ENCODE assay signal across 9 cellular contexts in the genomic region with DNA sequence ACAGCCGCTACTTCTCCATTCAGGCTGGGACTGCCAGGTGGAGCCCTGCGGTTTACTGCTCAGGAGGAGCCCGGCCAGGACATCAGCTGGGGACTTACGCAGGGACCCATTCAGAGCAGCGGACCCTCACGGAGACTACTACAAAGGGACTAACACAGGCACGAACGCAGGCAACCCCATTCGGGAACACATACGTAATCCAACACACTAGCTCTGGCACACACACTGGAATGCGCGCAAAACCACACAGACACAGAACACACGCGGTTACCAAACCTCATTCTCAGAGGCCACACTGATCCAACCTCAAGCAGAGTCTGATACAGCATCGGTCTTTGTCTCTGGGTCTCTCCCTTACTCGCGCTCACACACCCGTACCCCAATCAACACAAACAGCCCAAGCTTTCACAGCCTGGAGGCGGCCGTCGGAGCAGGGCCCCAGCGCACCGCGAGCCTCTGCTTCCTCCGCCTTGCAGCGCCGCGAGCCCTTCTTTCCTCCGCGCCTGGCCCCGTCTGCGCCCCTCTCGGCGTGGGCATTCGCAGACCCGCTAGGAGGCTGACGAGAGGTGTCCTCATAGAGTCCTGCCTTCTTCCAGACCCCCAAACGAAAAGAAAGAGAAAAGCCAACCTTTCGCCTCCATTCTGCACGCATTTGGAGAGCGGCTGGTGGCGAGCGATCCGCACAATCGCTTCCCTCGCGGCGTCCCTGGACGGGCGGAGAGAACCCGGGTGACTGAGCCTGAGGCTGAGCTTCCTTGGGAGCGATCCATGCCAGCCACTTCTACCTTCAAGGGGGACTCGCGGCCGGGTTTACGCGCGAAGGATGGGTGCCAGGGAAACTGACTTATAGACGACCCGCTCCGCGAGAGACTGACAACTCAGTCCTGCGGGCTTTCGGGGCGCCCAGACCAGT. TPM values are rescaled to one million over a fixed set of nuclear protein-coding genes. Genes with fewer than 3 reads are reported as not detected.
A peak's percentile ranks its signal among the peaks of the same experiment; 100 is the strongest.
DNase-seq lines count a peak whose midpoint lies in the region; ATAC-seq and TF ChIP-seq lines count a peak whose summit lies in the region.
"Had no signal": no experiment of that assay in that cellular context is flagged by ENCODE, and none has a peak within 500 bp of the region (broad histone marks: within the 10 kb centered on the region; RNA-seq: fewer than 3 reads in every experiment).

No MANE protein-coding gene starts in this region.

- no peak overlapping the region for H3K14ac ChIP-seq in mesenchymal stem cell (ENCODE audit: low read length in 2 of 2)

- no peak overlapping the region for H3K4ac ChIP-seq in mesenchymal stem cell (ENCODE audit: low read depth in 1 of 2, low read length in 2 of 2)

- H3K18ac ChIP-seq in mesenchymal stem cell (ENCODE audit: low read depth in 1 of 2, low read length in 2 of 2), result no peak overlapping the region

- H3K36me3 ChIP-seq in fibroblast of lung (ENCODE audit: control insufficient read depth, insufficient read depth, low read length), result no peaks in the 10 kb centered on the region
- no peaks in the 10 kb centered on the region for H3K36me3 ChIP-seq in PC-9 (ENCODE audit: low read depth)
- H3K36me3 ChIP-seq in mesenchymal stem cell (ENCODE audit: control insufficient read depth in 1 of 2, insufficient read depth in 2 of 2, low read depth in 1 of 2, low read length in 2 of 2), result no peaks in the 10 kb centered on the region
- H3K36me3 ChIP-seq: brain microvascular endothelial cell had no signal

- H4K20me1 ChIP-seq in fibroblast of lung (ENCODE audit: control insufficient read depth, extremely low read depth, insufficient read depth, low read length) (no peaks in the 10 kb centered on the region), PC-9 (ENCODE audit: insufficient read depth) (no peaks in the 10 kb centered on the region)

- 3% methylated on average over 62 of the region's 65 CpGs for WGBS in mesenchymal stem cell

- no peak overlapping the region for H3K4me3 ChIP-seq in fibroblast of lung (replicated peaks in 1 of 4; ENCODE audit: control extremely low read depth in 1 of 4, insufficient read depth in 1 of 4, low read depth in 3 of 4, low read length in 4 of 4)
- H3K4me3 ChIP-seq in PC-9, result no peak overlapping the region
- no peak overlapping the region for H3K4me3 ChIP-seq in mesenchymal stem cell (ENCODE audit: insufficient read depth in 1 of 2, low read depth in 1 of 2, low read length in 2 of 2)

- no peak overlapping the region for H3K4me2 ChIP-seq in fibroblast of lung (ENCODE audit: extremely low read depth, insufficient read depth, low read length)
- H3K4me2 ChIP-seq in PC-9, result no peak overlapping the region
- H3K4me2 ChIP-seq in mesenchymal stem cell (ENCODE audit: low read length, poor library complexity, severe bottlenecking), result no peak overlapping the region

- H3K4me3 Mint-ChIP-seq in activated naive CD8-positive, alpha-beta T cell, result peak overlapping the region; percentile 47
- no peak overlapping the region for H3K4me3 Mint-ChIP-seq in activated naive CD8-positive, alpha-beta T cell treated with anti-CD3 and anti-CD28 coated beads for 36 hours
- H3K4me3 Mint-ChIP-seq in T-cell, result peak overlapping the region in 2 of 3 donors; percentile 52 to 64

- TF ChIP-seq CTCF in fibroblast of lung (conservative IDR thresholded peaks at IDR 0.05 in 1 of 2, IDR thresholded peaks at IDR 0.05 in 1 of 2; ENCODE audit: low read depth in 1 of 2, low read length in 2 of 2) (no peak), PC-9 (conservative IDR thresholded peaks at IDR 0.05) (no peak)

- BruUV-seq in PC-9 (replicated peaks; lab: Mats Ljungman, UMichigan), result no TSS peak

- peaks cover 64% of the 10 kb centered on the region for H3K27me3 Mint-ChIP-seq in activated naive CD8-positive, alpha-beta T cell
- H3K27me3 Mint-ChIP-seq in activated naive CD8-positive, alpha-beta T cell treated with anti-CD3 and anti-CD28 coated beads for 36 hours, result peaks cover 87% of the 10 kb centered on the region
- H3K27me3 Mint-ChIP-seq in T-cell, result peaks cover 75 to 88% of the 10 kb centered on the region in 2 donors

- H3K79me2 ChIP-seq in fibroblast of lung (ENCODE audit: control insufficient read depth, insufficient read depth, low read length), result no peaks in the 10 kb centered on the region
- H3K79me2 ChIP-seq in PC-9 (ENCODE audit: low read depth), result no peaks in the 10 kb centered on the region

- no peaks in the 10 kb centered on the region for H3K9me3 Mint-ChIP-seq in activated naive CD8-positive, alpha-beta T cell (ENCODE audit: low read depth)
- H3K9me3 Mint-ChIP-seq in activated naive CD8-positive, alpha-beta T cell treated with anti-CD3 and anti-CD28 coated beads for 36 hours, result peaks cover 4% of the 10 kb centered on the region
- H3K9me3 Mint-ChIP-seq in T-cell, result no peaks in the 10 kb centered on the region

- peaks cover 82% of the 10 kb centered on the region for H3K27me3 ChIP-seq in fibroblast of lung (ENCODE audit: control insufficient read depth, insufficient read depth, low read length)
- H3K27me3 ChIP-seq in PC-9 (ENCODE audit: insufficient read depth, low read depth), result peaks cover 63% of the 10 kb centered on the region
- H3K27me3 ChIP-seq in mesenchymal stem cell (ENCODE audit: control insufficient read depth in 1 of 2, insufficient read depth in 1 of 2, low read length in 2 of 2), result peaks cover 98 to 99% of the 10 kb centered on the region in 2 experiments

- no peak overlapping the region for H2BK12ac ChIP-seq in mesenchymal stem cell (ENCODE audit: low read length in 2 of 2)

- H3K4me1 ChIP-seq in fibroblast of lung (ENCODE audit: control insufficient read depth, extremely low read depth, insufficient read depth, low read length), result no peaks in the 10 kb centered on the region
- H3K4me1 ChIP-seq in PC-9 (replicated peaks; ENCODE audit: insufficient read depth), result no peaks in the 10 kb centered on the region
- H3K4me1 ChIP-seq in mesenchymal stem cell (ENCODE audit: control insufficient read depth, insufficient read depth, low read depth, low read length), result peaks cover 24% of the 10 kb centered on the region

- no peak overlapping the region for H2BK15ac ChIP-seq in mesenchymal stem cell (ENCODE audit: low read depth, poor library complexity, severe bottlenecking)

- H2AFZ ChIP-seq in fibroblast of lung (ENCODE audit: low read length) (no peak overlapping the region), PC-9 (no peak overlapping the region), mesenchymal stem cell (ENCODE audit: low read depth, low read length) (no peak overlapping the region)

- H3K9me2 ChIP-seq in PC-9 (ENCODE audit: insufficient read depth), result no peaks in the 10 kb centered on the region

- H3K4me1 Mint-ChIP-seq in activated naive CD8-positive, alpha-beta T cell (ENCODE audit: low read depth), result peaks cover 36% of the 10 kb centered on the region
- peaks cover 33% of the 10 kb centered on the region for H3K4me1 Mint-ChIP-seq in activated naive CD8-positive, alpha-beta T cell treated with anti-CD3 and anti-CD28 coated beads for 36 hours
- peaks cover 37 to 43% (median 42%) of the 10 kb centered on the region in 3 donors for H3K4me1 Mint-ChIP-seq in T-cell

- H2AK5ac ChIP-seq in mesenchymal stem cell (ENCODE audit: low read length, severe bottlenecking), result no peak overlapping the region

- CTCF ChIA-PET in T-cell (lab: Charles Lee), result interaction anchor here in 1 of 2 donors (0.6 kb wide), 1 partner anchor 7 kb away, joined by 3 read pairs; no protein-coding TSS in a partner anchor
- CTCF ChIA-PET in PC-9 (lab: Charles Lee), result no interaction called here

- H3K36me3 Mint-ChIP-seq in activated naive CD8-positive, alpha-beta T cell, result no peaks in the 10 kb centered on the region
- H3K36me3 Mint-ChIP-seq in activated naive CD8-positive, alpha-beta T cell treated with anti-CD3 and anti-CD28 coated beads for 36 hours, result peaks cover 3% of the 10 kb centered on the region
- H3K36me3 Mint-ChIP-seq in T-cell, result no peaks in the 10 kb centered on the region

- no peak overlapping the region for H3K9ac ChIP-seq in fibroblast of lung (ENCODE audit: insufficient read depth, low read length)
- H3K9ac ChIP-seq in mesenchymal stem cell (ENCODE audit: low read length), result no peak overlapping the region

- POLR2A ChIA-PET in T-cell (lab: Charles Lee), result no interaction called here
- POLR2A ChIA-PET in PC-9 (lab: Charles Lee; ENCODE audit: unreplicated experiment), result no interaction called here

- intact Hi-C loops in PC-9 (cut with micrococcal nuclease; ENCODE audit: unreplicated experiment), result no loop called here

- H3F3A ChIP-seq in PC-9 (ENCODE audit: insufficient read depth, low read depth), result no peaks in the 10 kb centered on the region

- DNase-seq in activated naive CD8-positive, alpha-beta T cell treated with anti-CD3 and anti-CD28 coated beads for 36 hours, result no peak
- DNase-seq in T-cell, result peak in 2 of 34 experiments; percentile 11 to 19
- peak; percentile 23 to 35 for DNase-seq in fibroblast of lung (ENCODE audit: low read depth in 2 of 2)
- peak; percentile 27 for DNase-seq in stimulated activated naive CD8-positive, alpha-beta T cell treated with anti-CD3 and anti-CD28 coated beads, Interleukin-15, Interleukin-2, amounts not matched to agents 100 U/mL and 50 U/mL, for 24 hours
- DNase-seq in PC-9, result no peak
- DNase-seq in mesenchymal stem cell, result no peak
- DNase-seq: brain microvascular endothelial cell had no signal

- H3K27ac ChIP-seq in fibroblast of lung (ENCODE audit: insufficient read depth, low read length), result no peak overlapping the region
- no peak overlapping the region for H3K27ac ChIP-seq in PC-9
- no peak overlapping the region for H3K27ac ChIP-seq in mesenchymal stem cell (ENCODE audit: low read length, poor library complexity, severe bottlenecking)
- H3K27ac ChIP-seq: brain microvascular endothelial cell had no signal

- H4K8ac ChIP-seq in mesenchymal stem cell (ENCODE audit: low read length), result no peak overlapping the region

- H2BK5ac ChIP-seq in mesenchymal stem cell (ENCODE audit: low read depth, low read length, poor library complexity, severe bottlenecking), result no peak overlapping the region

- no peaks in the 10 kb centered on the region for H3K9me3 ChIP-seq in fibroblast of lung (ENCODE audit: control insufficient read depth, insufficient read depth, low read depth, low read length)
- H3K9me3 ChIP-seq in PC-9 (ENCODE audit: insufficient read depth, low read depth), result no peaks in the 10 kb centered on the region
- peaks cover 2% of the 10 kb centered on the region for H3K9me3 ChIP-seq in mesenchymal stem cell (ENCODE audit: control insufficient read depth, low read length)

- no peak overlapping the region for H2BK120ac ChIP-seq in mesenchymal stem cell (ENCODE audit: low read depth, low read length)

- H3K79me1 ChIP-seq in mesenchymal stem cell (replicated peaks; ENCODE audit: low read length, poor library complexity, severe bottlenecking), result no peaks in the 10 kb centered on the region

- H3K27ac Mint-ChIP-seq in activated naive CD8-positive, alpha-beta T cell, result no peak overlapping the region
- H3K27ac Mint-ChIP-seq in activated naive CD8-positive, alpha-beta T cell treated with anti-CD3 and anti-CD28 coated beads for 36 hours, result no peak overlapping the region
- H3K27ac Mint-ChIP-seq in T-cell, result peak overlapping the region in 1 of 2 donors; percentile 30

- ATAC-seq in T-cell (replicated peaks in 1 of 4), result peak in 1 of 4 experiments; percentile 15
- ATAC-seq in stimulated activated naive CD8-positive, alpha-beta T cell treated with anti-CD3 and anti-CD28 coated beads, Interleukin-15, Interleukin-2, amounts not matched to agents 100 U/mL and 50 U/mL, for 24 hours, result no peak
- ATAC-seq in GM18909 (IDR thresholded peaks at IDR 0.05; ENCODE audit: poor library complexity, unreplicated experiment), result no peak

- no peak overlapping the region for H3K23ac ChIP-seq in mesenchymal stem cell (ENCODE audit: low read length in 2 of 2)

- no peak overlapping the region for H4K91ac ChIP-seq in mesenchymal stem cell (ENCODE audit: low read length)

RNA-seq across cellular contexts. Expression of gene SLC32A1, which starts 1.0 kb away (rescaled TPM):
- not detected for total RNA-seq in activated naive CD8-positive, alpha-beta T cell treated with anti-CD3 and anti-CD28 coated beads for 36 hours
- total RNA-seq in T-cell (not detected), fibroblast of lung (not detected in 2 replicates), PC-9 (2021) (not detected in 2 replicates)
- not detected in 2 replicates for polyA plus RNA-seq in fibroblast of lung
- not detected in 2 replicates for polyA plus RNA-seq in fibroblast of lung (2012)
- polyA minus RNA-seq in fibroblast of lung (ENCODE audit: low replicate concordance), result not detected in 2 replicates
- not detected for polyA plus RNA-seq in mesenchymal stem cell (2013, experiment 1 of 2)
- polyA plus RNA-seq in mesenchymal stem cell (2013, experiment 2 of 2), result not detected

RNA-seq across cellular contexts. Expression of gene ACTR5, which starts 24.9 kb away (rescaled TPM):
- total RNA-seq in activated naive CD8-positive, alpha-beta T cell treated with anti-CD3 and anti-CD28 coated beads for 36 hours, result 1 to 10 TPM; 7.3 to 7.5 TPM
- total RNA-seq in T-cell (10 to 100 TPM; 15.8 to 20.1 (median 18.8) TPM), fibroblast of lung (5.9 and 7.2 TPM in 2 replicates), PC-9 (2021) (7.8 and 10.1 TPM in 2 replicates)
- 4.4 and 4.9 TPM in 2 replicates for polyA plus RNA-seq in fibroblast of lung
- 3.0 and 4.4 TPM in 2 replicates for polyA plus RNA-seq in fibroblast of lung (2012)
- polyA minus RNA-seq in fibroblast of lung (ENCODE audit: low replicate concordance), result 2.8 and 3.2 TPM in 2 replicates
- 3.1 TPM for polyA plus RNA-seq in mesenchymal stem cell (2013, experiment 1 of 2)
- polyA plus RNA-seq in mesenchymal stem cell (2013, experiment 2 of 2), result 3.0 TPM

Comparison
In these comparisons a context has a peak if more than half of its experiments do, and no peak if none do; other contexts are left out.
1. DNase-seq: peak in fibroblast of lung (2 of 2) and stimulated activated naive CD8-positive, alpha-beta T cell treated with anti-CD3 and anti-CD28 coated beads, Interleukin-15, Interleukin-2, amounts not matched to agents 100 U/mL and 50 U/mL, for 24 hours (single experiment); none in activated naive CD8-positive, alpha-beta T cell treated with anti-CD3 and anti-CD28 coated beads for 36 hours (single experiment), PC-9 (0 of 2) and mesenchymal stem cell (single experiment).